23 cellular contexts compared by ENCODE assay signal in genomic region chr11:1444823-1445422, GRCh38. TPM values are rescaled to one million over a fixed set of nuclear protein-coding genes. Genes with fewer than 3 reads are reported as not detected.
A peak's percentile ranks its signal among the peaks of the same experiment; 100 is the strongest.
DNase-seq lines count a peak whose midpoint lies in the region; ATAC-seq, FAIRE-seq and TF ChIP-seq lines count a peak whose summit lies in the region.
"Had no signal": no experiment of that assay in that cellular context is flagged by ENCODE, and none has a peak within 500 bp of the region (broad histone marks: within the 10 kb centered on the region; RNA-seq: fewer than 3 reads in every experiment).

No MANE protein-coding gene starts in this region.

- TF ChIP-seq CTCF in GM10266 (IDR thresholded peaks at IDR 0.05; ENCODE audit: control insufficient read depth, insufficient read depth, low read depth, missing control alignments) (no peak), endothelial cell (IDR thresholded peaks at IDR 0.05; ENCODE audit: unreplicated experiment) (no peak)

- H3K27ac Mint-ChIP-seq in endothelial cell (ENCODE audit: unreplicated experiment) = peak overlapping the region; percentile 37
- no peak overlapping the region for H3K27ac Mint-ChIP-seq in stimulated activated memory B cell treated with anti-CD40 and anti-IgM and Interleukin-4, amounts not matched to agents 10 μg/mL and 1 μg/mL and 100 μg/mL, for 72 hours
- no peak overlapping the region for H3K27ac Mint-ChIP-seq in activated CD4-positive, alpha-beta memory T cell treated with anti-CD3 and anti-CD28 coated beads, Interleukin-2, amount 10 ng/mL, durations not matched to agents 7 days and 5 days
- H3K27ac Mint-ChIP-seq: CD4-positive, alpha-beta T cell; HFFc6 had no signal

- no peak for TF ChIP-seq POLR2A in GM12891 (IDR thresholded peaks at IDR 0.05; ENCODE audit: low read depth, low read length)

- H3K36me3 Mint-ChIP-seq in endothelial cell (ENCODE audit: low read depth, unreplicated experiment) = no peaks in the 10 kb centered on the region
- H3K36me3 Mint-ChIP-seq in stimulated activated memory B cell treated with anti-CD40 and anti-IgM and Interleukin-4, amounts not matched to agents 10 μg/mL and 1 μg/mL and 100 μg/mL, for 72 hours = no peaks in the 10 kb centered on the region
- H3K36me3 Mint-ChIP-seq in activated CD4-positive, alpha-beta memory T cell treated with anti-CD3 and anti-CD28 coated beads, Interleukin-2, amount 10 ng/mL, durations not matched to agents 7 days and 5 days (ENCODE audit: low read depth) = no peaks in the 10 kb centered on the region
- H3K36me3 Mint-ChIP-seq: IgD-negative memory B cell had no signal

- DNase-seq in GM10266 (ENCODE audit: extremely low spot score) = peak; percentile 53
- DNase-seq in H7 = peak; percentile 71
- no peak for DNase-seq in endothelial cell (ENCODE audit: low spot score)
- DNase-seq in GM12891 (ENCODE audit: insufficient read length, low spot score) = no peak
- no peak for DNase-seq in activated CD4-positive, alpha-beta memory T cell treated with anti-CD3 and anti-CD28 coated beads, Interleukin-2, amount 10 ng/mL, durations not matched to agents 7 days and 5 days
- no peak for DNase-seq in nucleus accumbens (lab: John Stamatoyannopoulos, UW)
- DNase-seq: AML-193; Caco-2; CD4-positive, alpha-beta T cell; DMS53; DND-41; EL; GM23248; HFFc6; Kasumi-1; KG1 had no signal

- H3K4me1 Mint-ChIP-seq in endothelial cell (ENCODE audit: unreplicated experiment) = no peaks in the 10 kb centered on the region
- peaks cover 6% of the 10 kb centered on the region for H3K4me1 Mint-ChIP-seq in stimulated activated memory B cell treated with anti-CD40 and anti-IgM and Interleukin-4, amounts not matched to agents 10 μg/mL and 1 μg/mL and 100 μg/mL, for 72 hours
- H3K4me1 Mint-ChIP-seq in activated CD4-positive, alpha-beta memory T cell treated with anti-CD3 and anti-CD28 coated beads, Interleukin-2, amount 10 ng/mL, durations not matched to agents 7 days and 5 days = no peaks in the 10 kb centered on the region

- POLR2A ChIA-PET in activated CD4-positive, alpha-beta memory T cell treated with anti-CD3 and anti-CD28 coated beads, Interleukin-2, amount 10 ng/mL, durations not matched to agents 7 days and 5 days (lab: Charles Lee) = no interaction called here

- FAIRE-seq in GM12891 (lab: Jason Lieb, UNC) = no peak
- FAIRE-seq: A549, GM12892, H54, HepG2 had no signal

- no peaks in the 10 kb centered on the region for H3K27me3 ChIP-seq in H7 (ENCODE audit: control insufficient read depth, insufficient read depth, low read length)

- no peak overlapping the region for H3K4me3 ChIP-seq in H7 (ENCODE audit: insufficient read depth, low read depth, low read length)
- H3K4me3 ChIP-seq: A549, GM23248 had no signal

- peak; percentile 13 for ATAC-seq in stimulated activated memory B cell treated with anti-CD40 and anti-IgM and Interleukin-4, amounts not matched to agents 10 μg/mL and 1 μg/mL and 100 μg/mL, for 72 hours
- ATAC-seq in GM21576 (IDR thresholded peaks at IDR 0.05; ENCODE audit: unreplicated experiment) = no peak
- ATAC-seq: HepG2 had no signal

- H3K4me3 Mint-ChIP-seq in endothelial cell (ENCODE audit: unreplicated experiment) = no peak overlapping the region
- H3K4me3 Mint-ChIP-seq in stimulated activated memory B cell treated with anti-CD40 and anti-IgM and Interleukin-4, amounts not matched to agents 10 μg/mL and 1 μg/mL and 100 μg/mL, for 72 hours = no peak overlapping the region
- no peak overlapping the region for H3K4me3 Mint-ChIP-seq in activated CD4-positive, alpha-beta memory T cell treated with anti-CD3 and anti-CD28 coated beads, Interleukin-2, amount 10 ng/mL, durations not matched to agents 7 days and 5 days
- H3K4me3 Mint-ChIP-seq: CD4-positive, alpha-beta T cell; HFFc6; IgD-negative memory B cell had no signal

- no peaks in the 10 kb centered on the region for H3K36me3 ChIP-seq in H7 (replicated peaks; ENCODE audit: control insufficient read depth, insufficient read depth, low read length)

- H3K9me3 Mint-ChIP-seq in endothelial cell (ENCODE audit: unreplicated experiment) = no peaks in the 10 kb centered on the region
- H3K9me3 Mint-ChIP-seq in stimulated activated memory B cell treated with anti-CD40 and anti-IgM and Interleukin-4, amounts not matched to agents 10 μg/mL and 1 μg/mL and 100 μg/mL, for 72 hours = no peaks in the 10 kb centered on the region
- no peaks in the 10 kb centered on the region for H3K9me3 Mint-ChIP-seq in activated CD4-positive, alpha-beta memory T cell treated with anti-CD3 and anti-CD28 coated beads, Interleukin-2, amount 10 ng/mL, durations not matched to agents 7 days and 5 days
- H3K9me3 Mint-ChIP-seq: CD4-positive, alpha-beta T cell; HFFc6; IgD-negative memory B cell had no signal

- CTCF ChIA-PET in activated CD4-positive, alpha-beta memory T cell treated with anti-CD3 and anti-CD28 coated beads, Interleukin-2, amount 10 ng/mL, durations not matched to agents 7 days and 5 days (lab: Charles Lee) = no interaction called here

- H3K27me3 Mint-ChIP-seq in endothelial cell (ENCODE audit: unreplicated experiment) = peaks cover 4% of the 10 kb centered on the region
- peaks cover 13% of the 10 kb centered on the region for H3K27me3 Mint-ChIP-seq in stimulated activated memory B cell treated with anti-CD40 and anti-IgM and Interleukin-4, amounts not matched to agents 10 μg/mL and 1 μg/mL and 100 μg/mL, for 72 hours
- H3K27me3 Mint-ChIP-seq in activated CD4-positive, alpha-beta memory T cell treated with anti-CD3 and anti-CD28 coated beads, Interleukin-2, amount 10 ng/mL, durations not matched to agents 7 days and 5 days = no peaks in the 10 kb centered on the region
- H3K27me3 Mint-ChIP-seq: CD4-positive, alpha-beta T cell had no signal

TF ChIP-seq in GM12891, 5 proteins besides CTCF, POLR2A, EP300 and RAD21:
- TF ChIP-seq POLR2AphosphoS5 (IDR thresholded peaks at IDR 0.05; ENCODE audit: low read depth, low read length) (no peak), POU2F2 (IDR thresholded peaks at IDR 0.05; ENCODE audit: low read depth, low read length) (no peak), PAX5 (IDR thresholded peaks at IDR 0.05; ENCODE audit: insufficient read depth, low read length, severe bottlenecking) (no peak), TAF1 (IDR thresholded peaks at IDR 0.05; ENCODE audit: low read depth, low read length) (no peak), SPI1 (IDR thresholded peaks at IDR 0.05; ENCODE audit: low read depth, low read length) (no peak)

RNA-seq across cellular contexts. Expression of gene MOB2, which starts 41.7 kb away (rescaled TPM):
- 17.3 and 20.2 TPM in 2 replicates for total RNA-seq in H7 (2014; rRNA removed; shearing (Covaris generic))
- 37.5 TPM for total RNA-seq in endothelial cell (ENCODE audit: unreplicated experiment)
- polyA plus RNA-seq in GM12891 (2012; ENCODE audit: low read depth, missing spikeins) = 14.4 TPM
- 10 to 100 TPM; 49.5 to 52.9 TPM for total RNA-seq in activated CD4-positive, alpha-beta memory T cell treated with anti-CD3 and anti-CD28 coated beads, Interleukin-2, amount 10 ng/mL, durations not matched to agents 7 days and 5 days

RNA-seq across cellular contexts. Expression of gene BRSK2, which starts 55.2 kb away (rescaled TPM):
- total RNA-seq in H7 (2014; rRNA removed; shearing (Covaris generic)) = 22.2 and 23.6 TPM in 2 replicates
- 4.0 TPM for total RNA-seq in endothelial cell (ENCODE audit: unreplicated experiment)
- 0.15 TPM for polyA plus RNA-seq in GM12891 (2012; ENCODE audit: low read depth, missing spikeins)
- under 1 TPM in 1 of 2 experiments, not detected in 1; 0.18 TPM for total RNA-seq in activated CD4-positive, alpha-beta memory T cell treated with anti-CD3 and anti-CD28 coated beads, Interleukin-2, amount 10 ng/mL, durations not matched to agents 7 days and 5 days
- polyA plus RNA-seq: GM23248, IgD-negative memory B cell had no signal

Comparison
In these comparisons a context has a peak if more than half of its experiments do, and no peak if none do; other contexts are left out.
1. DNase-seq: peak in GM10266 (single experiment) and H7 (single experiment); none in endothelial cell (single experiment), GM12891 (single experiment), activated CD4-positive, alpha-beta memory T cell treated with anti-CD3 and anti-CD28 coated beads, Interleukin-2, amount 10 ng/mL, durations not matched to agents 7 days and 5 days (single experiment) and nucleus accumbens (0 of 56).